In the genomic region with DNA sequence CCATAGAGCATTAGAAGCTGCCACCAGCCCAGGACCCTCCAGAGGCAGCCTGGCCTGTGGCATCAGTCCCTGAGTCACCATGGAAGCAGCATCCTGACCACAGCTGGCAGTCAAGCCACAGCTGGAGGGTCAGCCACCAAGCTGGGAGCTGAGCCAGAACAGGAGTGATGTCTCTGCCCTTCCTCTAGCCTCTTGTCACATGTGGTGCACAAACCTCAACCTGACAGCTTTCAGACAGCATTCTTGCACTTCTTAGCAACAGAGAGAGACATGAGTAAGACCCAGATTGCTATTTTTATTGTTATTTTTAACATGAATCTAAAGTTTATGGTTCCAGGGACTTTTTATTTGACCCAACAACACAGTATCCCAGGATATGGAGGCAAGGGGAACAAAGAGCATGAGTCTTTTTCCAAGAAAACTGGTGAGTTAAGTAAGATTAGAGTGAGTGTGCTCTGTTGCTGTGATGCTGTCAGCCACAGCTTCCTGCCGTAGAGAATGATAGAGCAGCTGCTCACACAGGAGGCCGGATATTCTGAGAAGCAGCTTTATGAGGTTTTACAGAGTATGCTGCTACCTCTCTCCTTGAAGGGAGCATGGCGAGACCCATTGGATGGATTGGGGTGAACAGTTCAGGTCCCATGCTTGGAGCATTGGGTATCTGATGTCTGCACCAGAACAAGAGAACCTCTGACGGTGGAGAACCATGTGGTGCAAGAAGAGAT, we compare ENCODE assay signal across 9 cellular contexts. TPM values are rescaled to one million over a fixed set of nuclear protein-coding genes. Genes with fewer than 3 reads are reported as not detected.
A peak's percentile ranks its signal among the peaks of the same experiment; 100 is the strongest.
DNase-seq lines count a peak whose midpoint lies in the region; ATAC-seq, FAIRE-seq and TF ChIP-seq lines count a peak whose summit lies in the region.
"Had no signal": no experiment of that assay in that cellular context is flagged by ENCODE, and none has a peak within 500 bp of the region (broad histone marks: within the 10 kb centered on the region; RNA-seq: fewer than 3 reads in every experiment).

No MANE protein-coding gene starts in this region.

- no peaks in the 10 kb centered on the region for H4K20me1 ChIP-seq in hepatocyte (ENCODE audit: insufficient read depth, poor library complexity, severe bottlenecking)

- ATAC-seq in A549 = peak; percentile 55 to 62; a peak in 3 of 6 replicates
- peak; percentile 91 for ATAC-seq in GM19035 (IDR thresholded peaks at IDR 0.05; ENCODE audit: unreplicated experiment)
- peak; percentile 89 for ATAC-seq in HG03108 (IDR thresholded peaks at IDR 0.05; ENCODE audit: unreplicated experiment)
- peak; percentile 79 for ATAC-seq in activated B cell treated with CpG ODN at 0.5 μM for 24 hours (ENCODE audit: low read depth)

- FAIRE-seq in A549 (lab: Jason Lieb, UNC) = no peak
- FAIRE-seq: bronchial epithelial cell had no signal

- DNase-seq in A549 (ENCODE audit: low read depth in 1 of 2, low spot score in 1 of 2) (no peak), activated B cell treated with CpG ODN at 0.5 μM for 24 hours (no peak), fibroblast of the aortic adventitia (ENCODE audit: low read depth) (peak; percentile 14), hepatocyte (ENCODE audit: low spot score) (no peak), Caco-2 (no peak), suprapubic skin (ENCODE audit: low spot score in 2 of 2) (no peak)

- WGBS in A549 (ENCODE audit: missing lambda C conversion rate) = 62% methylated on average over 4 of the region's 4 CpGs
- WGBS in hepatocyte (ENCODE audit: low lambda C conversion rate, missing lambda C conversion rate) = 72% methylated on average over 4 of the region's 4 CpGs
- 67% methylated on average over 4 of the region's 4 CpGs for WGBS in suprapubic skin

- POLR2A ChIA-PET in A549 (lab: Yijun Ruan, JAX) (no interaction called here), activated B cell treated with CpG ODN at 0.5 μM for 24 hours (lab: Charles Lee) (interaction anchor here (0.5 to 2.9 kb wide), 13 partner anchors 10 to 291 kb away, joined by 3 to 21 read pairs (median 6); a partner anchor contains a TSS), Caco-2 (lab: Charles Lee) (no interaction called here)

- intact Hi-C loops in activated B cell treated with CpG ODN at 0.5 μM for 24 hours (cut with micrococcal nuclease) (loop anchor here (1.0 to 5.0 kb wide), 8 partner anchors 11 to 104 kb away; no protein-coding TSS in a partner anchor), Caco-2 (cut with micrococcal nuclease; ENCODE audit: unreplicated experiment) (loop anchor here (1.0 to 5.0 kb wide), 4 partner anchors 38 to 224 kb away; no protein-coding TSS in a partner anchor)

- no peaks in the 10 kb centered on the region for H3K27me3 Mint-ChIP-seq in activated B cell treated with CpG ODN at 0.5 μM for 24 hours
- H3K27me3 Mint-ChIP-seq in Caco-2 (ENCODE audit: insufficient read depth, unreplicated experiment) = peaks cover 8% of the 10 kb centered on the region

- BruUV-seq in Caco-2 (replicated peaks; lab: Mats Ljungman, UMichigan) = no TSS peak

- CTCF ChIA-PET in A549 (lab: Yijun Ruan, JAX) (interaction anchor here (0.8 to 6.5 kb wide), 23 partner anchors 9 to 506 kb away, joined by 3 to 52 read pairs (median 5); a partner anchor contains a TSS), activated B cell treated with CpG ODN at 0.5 μM for 24 hours (lab: Charles Lee) (interaction anchor here (0.5 to 8.0 kb wide), 42 partner anchors 10 to 490 kb away, joined by 3 to 176 read pairs (median 5); a partner anchor contains a TSS), Caco-2 (lab: Charles Lee) (interaction anchor here (1.1 to 1.7 kb wide), 3 partner anchors 56 to 104 kb away, joined by 3 to 8 read pairs (median 3); no protein-coding TSS in a partner anchor)

- no peaks in the 10 kb centered on the region for H3K79me2 ChIP-seq in hepatocyte

- TF ChIP-seq POLR2A in A549 (IDR thresholded peaks at IDR 0.05; ENCODE audit: low read length) (no peak), suprapubic skin (IDR thresholded peaks at IDR 0.05) (no peak)

- TF ChIP-seq EP300 in A549 (IDR thresholded peaks at IDR 0.05) (no peak), suprapubic skin (IDR thresholded peaks at IDR 0.05) (no peak)

- H3K36me3 Mint-ChIP-seq in activated B cell treated with CpG ODN at 0.5 μM for 24 hours (ENCODE audit: low read depth) (no peaks in the 10 kb centered on the region), Caco-2 (ENCODE audit: insufficient read depth, unreplicated experiment) (no peaks in the 10 kb centered on the region)

- no peaks in the 10 kb centered on the region for H3K9me3 ChIP-seq in A549
- H3K9me3 ChIP-seq in hepatocyte (ENCODE audit: low read depth) = no peaks in the 10 kb centered on the region
- no peaks in the 10 kb centered on the region for H3K9me3 ChIP-seq in Caco-2
- H3K9me3 ChIP-seq in suprapubic skin = no peaks in the 10 kb centered on the region

- H3K4me2 ChIP-seq in A549 (no peak overlapping the region), hepatocyte (no peak overlapping the region)

- H2AFZ ChIP-seq in hepatocyte = no peak overlapping the region

- peaks cover 29% of the 10 kb centered on the region for H3K4me1 Mint-ChIP-seq in activated B cell treated with CpG ODN at 0.5 μM for 24 hours
- H3K4me1 Mint-ChIP-seq in Caco-2 (ENCODE audit: low read depth, unreplicated experiment) = no peaks in the 10 kb centered on the region

- no peaks in the 10 kb centered on the region for H3K27me3 ChIP-seq in hepatocyte
- H3K27me3 ChIP-seq in Caco-2 (replicated peaks; ENCODE audit: control insufficient read depth, insufficient read depth, low read length) = no peaks in the 10 kb centered on the region
- H3K27me3 ChIP-seq in suprapubic skin = no peaks in the 10 kb centered on the region

- H3K27ac ChIP-seq in A549 (no peak overlapping the region), hepatocyte (no peak overlapping the region), suprapubic skin (no peak overlapping the region)

- H3K4me3 ChIP-seq in A549 (no peak overlapping the region), fibroblast of the aortic adventitia (ENCODE audit: low read depth, low read length) (no peak overlapping the region), hepatocyte (no peak overlapping the region), Caco-2 (ENCODE audit: low read depth, low read length) (no peak overlapping the region), suprapubic skin (no peak overlapping the region)

- TF ChIP-seq CTCF in A549 (IDR thresholded peaks at IDR 0.05) (no peak), activated B cell treated with CpG ODN at 0.5 μM for 24 hours (IDR thresholded peaks at IDR 0.05) (no peak), fibroblast of the aortic adventitia (IDR thresholded peaks at IDR 0.05; ENCODE audit: insufficient read depth, low read length) (no peak), hepatocyte (IDR thresholded peaks at IDR 0.05; ENCODE audit: poor library complexity) (no peak), Caco-2 (IDR thresholded peaks at IDR 0.05; ENCODE audit: insufficient read depth in 1 of 2, low read depth in 1 of 2, low read length in 1 of 2, severe bottlenecking in 1 of 2, unreplicated experiment in 1 of 2) (no peak), suprapubic skin (IDR thresholded peaks at IDR 0.05) (no peak)

- H3K4me3 Mint-ChIP-seq in activated B cell treated with CpG ODN at 0.5 μM for 24 hours (peak overlapping the region; percentile 57), Caco-2 (ENCODE audit: unreplicated experiment) (no peak overlapping the region)

- H3K27ac Mint-ChIP-seq in activated B cell treated with CpG ODN at 0.5 μM for 24 hours (peak overlapping the region; percentile 85), Caco-2 (ENCODE audit: unreplicated experiment) (no peak overlapping the region)

- H3K4me1 ChIP-seq in A549 (no peaks in the 10 kb centered on the region), hepatocyte (ENCODE audit: insufficient read depth) (no peaks in the 10 kb centered on the region), Caco-2 (no peaks in the 10 kb centered on the region), suprapubic skin (no peaks in the 10 kb centered on the region)

- H3K36me3 ChIP-seq in hepatocyte (replicated peaks; ENCODE audit: insufficient read depth, low read depth) (no peaks in the 10 kb centered on the region), Caco-2 (ENCODE audit: control insufficient read depth, insufficient read depth, low read length) (no peaks in the 10 kb centered on the region), suprapubic skin (no peaks in the 10 kb centered on the region)

- no peaks in the 10 kb centered on the region for H3K9me2 ChIP-seq in hepatocyte (replicated peaks; ENCODE audit: insufficient read depth)

- H3K9me3 Mint-ChIP-seq in activated B cell treated with CpG ODN at 0.5 μM for 24 hours = no peaks in the 10 kb centered on the region
- H3K9me3 Mint-ChIP-seq in Caco-2 (ENCODE audit: unreplicated experiment) = no peaks in the 10 kb centered on the region

- no peak for TF ChIP-seq RAD21 in A549 (conservative IDR thresholded peaks at IDR 0.05 in 1 of 2, IDR thresholded peaks at IDR 0.05 in 1 of 2)

TF ChIP-seq in A549, 52 proteins besides CTCF, POLR2A, EP300 and RAD21 (continues in another document):
- TF ChIP-seq ZNF302 (CRISPR knock-in tag; IDR thresholded peaks at IDR 0.05) (no peak), JUNB (IDR thresholded peaks at IDR 0.05) (no peak), FOSL2 (IDR thresholded peaks at IDR 0.05) (no peak), FOSL2 (CRISPR knock-in tag; IDR thresholded peaks at IDR 0.05) (no peak), RCOR1 (IDR thresholded peaks at IDR 0.05; ENCODE audit: low read depth, low read length) (no peak), EHF (CRISPR knock-in tag; IDR thresholded peaks at IDR 0.05) (no peak), ZSCAN20 (CRISPR knock-in tag; IDR thresholded peaks at IDR 0.05) (no peak), CHD2 (IDR thresholded peaks at IDR 0.05; ENCODE audit: low read length, partially characterized antibody) (no peak), JUN (IDR thresholded peaks at IDR 0.05) (no peak)

RNA-seq across cellular contexts. Expression of a gene that starts 13.0 kb away (rescaled TPM):
- polyA plus RNA-seq in A549 (2011; rRNA removed) (9.0 and 25.4 TPM in 2 replicates), A549 (2017; fragmentation: RNase III; extraction: RNeasy Plus Mini Kit Qiagen cat#74134 plus additional on column Dnase treatment) (18.6 to 23.8 TPM (median 21.8 TPM) in 3 replicates), hepatocyte (24.2 and 30.2 TPM in 2 replicates)
- 10.7 and 14.3 TPM in 2 replicates for polyA plus RNA-seq in A549 (2012; cell fraction: cytosol; rRNA removed)
- 22.5 and 35.6 TPM in 2 replicates for polyA plus RNA-seq in A549 (2012; cell fraction: nucleus; rRNA removed)
- 59.6 and 74.0 TPM in 2 replicates for polyA minus RNA-seq in A549 (2011; rRNA and poly(A)+ RNA removed)
- total RNA-seq in activated B cell treated with CpG ODN at 0.5 μM for 24 hours (385 and 471 TPM in 2 replicates), fibroblast of the aortic adventitia (ENCODE audit: low replicate concordance) (3.7 and 12.4 TPM in 2 replicates), hepatocyte (24.8 and 44.9 TPM in 2 replicates), Caco-2 (2022) (10.2 and 14.3 TPM in 2 replicates), suprapubic skin (10 to 100 TPM; 12.7 to 17.1 (median 14.9) TPM)
